9 cellular contexts compared by ENCODE assay signal in the genomic region with DNA sequence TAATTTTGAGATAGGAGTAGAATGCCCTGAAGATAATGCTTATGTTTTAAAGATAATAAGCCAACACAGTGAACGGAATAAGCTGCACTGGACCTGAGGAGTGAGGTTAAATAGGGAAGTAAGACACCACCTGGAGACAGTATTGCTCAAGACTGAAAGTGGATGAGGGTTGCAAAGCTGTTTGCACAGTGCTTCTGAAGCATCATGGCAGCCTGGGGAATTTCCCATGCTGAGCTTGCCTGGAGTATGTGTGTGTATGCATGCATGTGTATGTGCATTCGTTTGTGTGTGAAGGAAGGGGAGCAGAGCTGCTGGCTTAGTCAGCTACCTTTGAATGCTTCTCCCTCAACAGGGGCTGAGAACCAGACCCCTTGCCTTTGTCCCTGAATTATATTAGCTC. TPM values are rescaled to one million over a fixed set of nuclear protein-coding genes. Genes with fewer than 3 reads are reported as not detected.
A peak's percentile ranks its signal among the peaks of the same experiment; 100 is the strongest.
DNase-seq lines count a peak whose midpoint lies in the region; ATAC-seq and TF ChIP-seq lines count a peak whose summit lies in the region.
"Had no signal": no experiment of that assay in that cellular context is flagged by ENCODE, and none has a peak within 500 bp of the region (broad histone marks: within the 10 kb centered on the region; RNA-seq: fewer than 3 reads in every experiment).

No MANE protein-coding gene starts in this region.

- H3K9me3 ChIP-seq in mucosa of descending colon (no peaks in the 10 kb centered on the region), stomach (no peaks in the 10 kb centered on the region), adrenal gland (replicated peaks in 1 of 3) (no peaks in the 10 kb centered on the region)
- H3K9me3 ChIP-seq in CD4-positive, alpha-beta T cell (ENCODE audit: control insufficient read depth, low read length): no peaks in the 10 kb centered on the region

- H3K27ac Mint-ChIP-seq in CD4-positive, alpha-beta T cell: no peak overlapping the region
- H3K27ac Mint-ChIP-seq: activated T-helper 2 cell treated with anti-CD3 and anti-CD28 coated beads, Interferon-gamma antibody, Interleukin-2, Interleukin-4, amounts not matched to agents 10 μg/mL and 5 μg/mL and 100 μg/mL, durations not matched to agents 14 hours and 24 hours and 36 hours had no signal

- CTCF ChIA-PET in CD4-positive, alpha-beta T cell (lab: Charles Lee): no interaction called here

- H3K4me1 ChIP-seq in mucosa of descending colon (ENCODE audit: low read depth) (no peaks in the 10 kb centered on the region), stomach (no peaks in the 10 kb centered on the region), adrenal gland (replicated peaks in 1 of 2) (no peaks in the 10 kb centered on the region)

- POLR2A ChIA-PET in CD4-positive, alpha-beta T cell (lab: Charles Lee): no interaction called here

- no peaks in the 10 kb centered on the region for H3K27me3 ChIP-seq in stomach
- H3K27me3 ChIP-seq in adrenal gland: no peaks in the 10 kb centered on the region
- no peaks in the 10 kb centered on the region for H3K27me3 ChIP-seq in CD4-positive, alpha-beta T cell (ENCODE audit: control insufficient read depth, insufficient read depth, low read length)

- TF ChIP-seq EP300 in stomach (IDR thresholded peaks at IDR 0.05): no peak

- H3K36me3 ChIP-seq in mucosa of descending colon (ENCODE audit: low read depth) (no peaks in the 10 kb centered on the region), stomach (no peaks in the 10 kb centered on the region), adrenal gland (replicated peaks in 1 of 2) (no peaks in the 10 kb centered on the region)

- peaks cover 3% of the 10 kb centered on the region for H3K9me3 Mint-ChIP-seq in CD4-positive, alpha-beta T cell
- H3K9me3 Mint-ChIP-seq: activated T-helper 2 cell treated with anti-CD3 and anti-CD28 coated beads, Interferon-gamma antibody, Interleukin-2, Interleukin-4, amounts not matched to agents 10 μg/mL and 5 μg/mL and 100 μg/mL, durations not matched to agents 14 hours and 24 hours and 36 hours had no signal

- H3K27me3 Mint-ChIP-seq in CD4-positive, alpha-beta T cell: no peaks in the 10 kb centered on the region

- no peaks in the 10 kb centered on the region for H3K36me3 Mint-ChIP-seq in CD4-positive, alpha-beta T cell (ENCODE audit: low read depth)

- no peak for DNase-seq in mucosa of descending colon
- no peak for DNase-seq in stomach
- no peak for DNase-seq in adrenal gland
- DNase-seq in CD4-positive, alpha-beta T cell: no peak
- DNase-seq: Kasumi-1 had no signal

- peak; percentile 97 for ATAC-seq in GM19025 (IDR thresholded peaks at IDR 0.05; ENCODE audit: low read depth, unreplicated experiment)
- peak; percentile 97 for ATAC-seq in HG02571 (IDR thresholded peaks at IDR 0.05; ENCODE audit: unreplicated experiment)
- ATAC-seq in HG03565 (IDR thresholded peaks at IDR 0.05; ENCODE audit: unreplicated experiment): peak; percentile 96
- ATAC-seq in mucosa of descending colon: peak; percentile 57
- no peak for ATAC-seq in CD4-positive, alpha-beta T cell (ENCODE audit: poor library complexity)

- no peak for TF ChIP-seq POLR2A in stomach (IDR thresholded peaks at IDR 0.05)
- no peak for TF ChIP-seq POLR2A in adrenal gland (IDR thresholded peaks at IDR 0.05)

- H3K27ac ChIP-seq in stomach: no peak overlapping the region
- no peak overlapping the region for H3K27ac ChIP-seq in adrenal gland
- H3K27ac ChIP-seq in CD4-positive, alpha-beta T cell (ENCODE audit: low read depth, low read length): no peak overlapping the region

- TF ChIP-seq CTCF in mucosa of descending colon (IDR thresholded peaks at IDR 0.05): no peak
- TF ChIP-seq CTCF in stomach (IDR thresholded peaks at IDR 0.05): no peak
- no peak for TF ChIP-seq CTCF in adrenal gland (IDR thresholded peaks at IDR 0.05)
- TF ChIP-seq CTCF in CD4-positive, alpha-beta T cell (IDR thresholded peaks at IDR 0.05): no peak

- WGBS in stomach, 5 donors: 21 to 43% (median 38%) methylated on average over 2 of the region's 2 CpGs
- 68 to 76% (median 71%) methylated on average over 2 of the region's 2 CpGs for WGBS in adrenal gland, 4 donors

- no peak overlapping the region for H3K4me3 Mint-ChIP-seq in CD4-positive, alpha-beta T cell

- intact Hi-C loops in mucosa of descending colon (cut with DNase I, micrococcal nuclease): no loop called here
- intact Hi-C loops in stomach (cut with DNase I; ENCODE audit: low total_unique reads): no loop called here
- intact Hi-C loops in adrenal gland (cut with DNase I): no loop called here
- intact Hi-C loops in CD4-positive, alpha-beta T cell (cut with DNase I, micrococcal nuclease): no loop called here

- H3K4me1 Mint-ChIP-seq in CD4-positive, alpha-beta T cell (ENCODE audit: low read depth): no peaks in the 10 kb centered on the region

- no peak overlapping the region for H3K4me3 ChIP-seq in mucosa of descending colon
- no peak overlapping the region for H3K4me3 ChIP-seq in stomach
- no peak overlapping the region for H3K4me3 ChIP-seq in adrenal gland

RNA-seq across cellular contexts. Expression of a gene that starts 35.8 kb away (rescaled TPM):
- total RNA-seq in mucosa of descending colon (10 to 100 TPM; 41.0 to 91.9 (median 43.0) TPM), stomach (1 to 10 TPM in 3 of 5 donors, under 1 TPM in 1, not detected in 1; 0.29 to 4.7 (median 1.9) TPM), adrenal gland (10 to 100 TPM in 7 of 8 donors, 1 to 10 TPM in 1; 9.9 to 62.9 (median 24.3) TPM)
- polyA plus RNA-seq in stomach (1 to 10 TPM; 1.4 to 2.4 (median 1.8) TPM), adrenal gland (10 to 100 TPM; 14.1 to 35.1 (median 15.4) TPM)
- not detected for total RNA-seq in CD4-positive, alpha-beta T cell
- total RNA-seq: activated T-helper 2 cell treated with anti-CD3 and anti-CD28 coated beads, Interferon-gamma antibody, Interleukin-2, Interleukin-4, amounts not matched to agents 10 μg/mL and 5 μg/mL and 100 μg/mL, durations not matched to agents 14 hours and 24 hours and 36 hours had no signal
